In genomic region chr19:36149673-36150406, GRCh38 we compare ENCODE assay signal across 2 cellular contexts.
TF ChIP-seq lines count a peak whose summit lies in the region.

No MANE protein-coding gene starts in this region.

TF ChIP-seq in HEK293, 187 proteins besides CTCF, POLR2A, EP300 and RAD21:
- TF ChIP-seq ZNF248 (tag by site-specific recombination; IDR thresholded peaks at IDR 0.05), result no peak
- peak; percentile 76 for TF ChIP-seq KLF1 (tag by site-specific recombination; IDR thresholded peaks at IDR 0.05)
- TF ChIP-seq ZNF776 (tag by site-specific recombination; IDR thresholded peaks at IDR 0.05; ENCODE audit: borderline replicate concordance), result no peak
- no peak for TF ChIP-seq ZNF16 (tag by site-specific recombination; IDR thresholded peaks at IDR 0.05; ENCODE audit: low read depth)
- TF ChIP-seq ZNF184 (tag by site-specific recombination; IDR thresholded peaks at IDR 0.05), result no peak
- TF ChIP-seq, protein P1, sequence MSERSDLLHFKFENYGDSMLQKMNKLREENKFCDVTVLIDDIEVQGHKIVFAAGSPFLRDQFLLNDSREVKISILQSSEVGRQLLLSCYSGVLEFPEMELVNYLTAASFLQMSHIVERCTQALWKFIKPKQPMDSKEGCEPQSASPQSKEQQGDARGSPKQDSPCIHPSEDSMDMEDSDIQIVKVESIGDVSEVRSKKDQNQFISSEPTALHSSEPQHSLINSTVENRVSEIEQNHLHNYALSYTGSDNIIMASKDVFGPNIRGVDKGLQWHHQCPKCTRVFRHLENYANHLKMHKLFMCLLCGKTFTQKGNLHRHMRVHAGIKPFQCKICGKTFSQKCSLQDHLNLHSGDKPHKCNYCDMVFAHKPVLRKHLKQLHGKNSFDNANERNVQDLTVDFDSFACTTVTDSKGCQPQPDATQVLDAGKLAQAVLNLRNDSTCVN (tag by site-specific recombination; optimal IDR thresholded peaks at IDR 0.05), result peak; percentile 12
- TF ChIP-seq ZNF623 (tag by site-specific recombination; IDR thresholded peaks at IDR 0.05), result peak; percentile 67
- TF ChIP-seq, protein P2, sequence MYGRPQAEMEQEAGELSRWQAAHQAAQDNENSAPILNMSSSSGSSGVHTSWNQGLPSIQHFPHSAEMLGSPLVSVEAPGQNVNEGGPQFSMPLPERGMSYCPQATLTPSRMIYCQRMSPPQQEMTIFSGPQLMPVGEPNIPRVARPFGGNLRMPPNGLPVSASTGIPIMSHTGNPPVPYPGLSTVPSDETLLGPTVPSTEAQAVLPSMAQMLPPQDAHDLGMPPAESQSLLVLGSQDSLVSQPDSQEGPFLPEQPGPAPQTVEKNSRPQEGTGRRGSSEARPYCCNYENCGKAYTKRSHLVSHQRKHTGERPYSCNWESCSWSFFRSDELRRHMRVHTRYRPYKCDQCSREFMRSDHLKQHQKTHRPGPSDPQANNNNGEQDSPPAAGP (tag by site-specific recombination; IDR thresholded peaks at IDR 0.05), result peak; percentile 31; the same call in 1 of the 2 replicates

TF ChIP-seq in K562, 482 proteins besides CTCF, POLR2A, EP300 and RAD21:
- TF ChIP-seq HMGXB4 (CRISPR knock-in tag; IDR thresholded peaks at IDR 0.05) (no peak), RBFOX2 (IDR thresholded peaks at IDR 0.05; ENCODE audit: low read depth, low read length) (peak; percentile 38; the same call in 1 of the 2 replicates), ARNT (IDR thresholded peaks at IDR 0.05) (no peak)
- TF ChIP-seq, protein P3, sequence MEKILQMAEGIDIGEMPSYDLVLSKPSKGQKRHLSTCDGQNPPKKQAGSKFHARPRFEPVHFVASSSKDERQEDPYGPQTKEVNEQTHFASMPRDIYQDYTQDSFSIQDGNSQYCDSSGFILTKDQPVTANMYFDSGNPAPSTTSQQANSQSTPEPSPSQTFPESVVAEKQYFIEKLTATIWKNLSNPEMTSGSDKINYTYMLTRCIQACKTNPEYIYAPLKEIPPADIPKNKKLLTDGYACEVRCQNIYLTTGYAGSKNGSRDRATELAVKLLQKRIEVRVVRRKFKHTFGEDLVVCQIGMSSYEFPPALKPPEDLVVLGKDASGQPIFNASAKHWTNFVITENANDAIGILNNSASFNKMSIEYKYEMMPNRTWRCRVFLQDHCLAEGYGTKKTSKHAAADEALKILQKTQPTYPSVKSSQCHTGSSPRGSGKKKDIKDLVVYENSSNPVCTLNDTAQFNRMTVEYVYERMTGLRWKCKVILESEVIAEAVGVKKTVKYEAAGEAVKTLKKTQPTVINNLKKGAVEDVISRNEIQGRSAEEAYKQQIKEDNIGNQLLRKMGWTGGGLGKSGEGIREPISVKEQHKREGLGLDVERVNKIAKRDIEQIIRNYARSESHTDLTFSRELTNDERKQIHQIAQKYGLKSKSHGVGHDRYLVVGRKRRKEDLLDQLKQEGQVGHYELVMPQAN (IDR thresholded peaks at IDR 0.05; ENCODE audit: borderline replicate concordance), result no peak
